1 cellular context compared by ENCODE assay signal in the genomic region with DNA sequence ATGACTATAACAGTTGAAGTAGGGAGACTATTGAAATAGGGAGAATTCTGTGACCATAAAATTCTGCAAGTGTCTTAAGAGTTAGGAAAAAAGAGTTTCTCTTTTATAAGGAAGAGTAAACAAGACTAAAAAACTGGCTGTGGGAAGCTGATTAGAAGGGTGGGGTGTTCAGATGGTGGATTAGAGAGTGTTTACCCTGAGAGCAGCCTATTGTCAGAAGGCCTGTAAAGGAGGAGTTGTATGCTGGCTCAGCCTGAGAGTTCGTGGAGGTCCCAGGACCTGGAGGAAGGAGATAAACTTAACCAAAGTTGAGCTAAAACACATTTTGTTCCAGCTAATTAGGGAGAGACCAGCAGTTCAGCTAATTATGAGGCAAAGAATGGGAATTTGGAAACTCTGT.
TF ChIP-seq lines count a peak whose summit lies in the region.

No MANE protein-coding gene starts in this region.

TF ChIP-seq in GM23338, 12 proteins besides CTCF, POLR2A, EP300 and RAD21:
- TF ChIP-seq, protein P1, sequence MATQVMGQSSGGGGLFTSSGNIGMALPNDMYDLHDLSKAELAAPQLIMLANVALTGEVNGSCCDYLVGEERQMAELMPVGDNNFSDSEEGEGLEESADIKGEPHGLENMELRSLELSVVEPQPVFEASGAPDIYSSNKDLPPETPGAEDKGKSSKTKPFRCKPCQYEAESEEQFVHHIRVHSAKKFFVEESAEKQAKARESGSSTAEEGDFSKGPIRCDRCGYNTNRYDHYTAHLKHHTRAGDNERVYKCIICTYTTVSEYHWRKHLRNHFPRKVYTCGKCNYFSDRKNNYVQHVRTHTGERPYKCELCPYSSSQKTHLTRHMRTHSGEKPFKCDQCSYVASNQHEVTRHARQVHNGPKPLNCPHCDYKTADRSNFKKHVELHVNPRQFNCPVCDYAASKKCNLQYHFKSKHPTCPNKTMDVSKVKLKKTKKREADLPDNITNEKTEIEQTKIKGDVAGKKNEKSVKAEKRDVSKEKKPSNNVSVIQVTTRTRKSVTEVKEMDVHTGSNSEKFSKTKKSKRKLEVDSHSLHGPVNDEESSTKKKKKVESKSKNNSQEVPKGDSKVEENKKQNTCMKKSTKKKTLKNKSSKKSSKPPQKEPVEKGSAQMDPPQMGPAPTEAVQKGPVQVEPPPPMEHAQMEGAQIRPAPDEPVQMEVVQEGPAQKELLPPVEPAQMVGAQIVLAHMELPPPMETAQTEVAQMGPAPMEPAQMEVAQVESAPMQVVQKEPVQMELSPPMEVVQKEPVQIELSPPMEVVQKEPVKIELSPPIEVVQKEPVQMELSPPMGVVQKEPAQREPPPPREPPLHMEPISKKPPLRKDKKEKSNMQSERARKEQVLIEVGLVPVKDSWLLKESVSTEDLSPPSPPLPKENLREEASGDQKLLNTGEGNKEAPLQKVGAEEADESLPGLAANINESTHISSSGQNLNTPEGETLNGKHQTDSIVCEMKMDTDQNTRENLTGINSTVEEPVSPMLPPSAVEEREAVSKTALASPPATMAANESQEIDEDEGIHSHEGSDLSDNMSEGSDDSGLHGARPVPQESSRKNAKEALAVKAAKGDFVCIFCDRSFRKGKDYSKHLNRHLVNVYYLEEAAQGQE (IDR thresholded peaks at IDR 0.05; ENCODE audit: unreplicated experiment), result no peak
- TF ChIP-seq, protein P2, sequence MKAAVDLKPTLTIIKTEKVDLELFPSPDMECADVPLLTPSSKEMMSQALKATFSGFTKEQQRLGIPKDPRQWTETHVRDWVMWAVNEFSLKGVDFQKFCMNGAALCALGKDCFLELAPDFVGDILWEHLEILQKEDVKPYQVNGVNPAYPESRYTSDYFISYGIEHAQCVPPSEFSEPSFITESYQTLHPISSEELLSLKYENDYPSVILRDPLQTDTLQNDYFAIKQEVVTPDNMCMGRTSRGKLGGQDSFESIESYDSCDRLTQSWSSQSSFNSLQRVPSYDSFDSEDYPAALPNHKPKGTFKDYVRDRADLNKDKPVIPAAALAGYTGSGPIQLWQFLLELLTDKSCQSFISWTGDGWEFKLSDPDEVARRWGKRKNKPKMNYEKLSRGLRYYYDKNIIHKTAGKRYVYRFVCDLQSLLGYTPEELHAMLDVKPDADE (IDR thresholded peaks at IDR 0.05), result no peak
- TF ChIP-seq, protein P3, sequence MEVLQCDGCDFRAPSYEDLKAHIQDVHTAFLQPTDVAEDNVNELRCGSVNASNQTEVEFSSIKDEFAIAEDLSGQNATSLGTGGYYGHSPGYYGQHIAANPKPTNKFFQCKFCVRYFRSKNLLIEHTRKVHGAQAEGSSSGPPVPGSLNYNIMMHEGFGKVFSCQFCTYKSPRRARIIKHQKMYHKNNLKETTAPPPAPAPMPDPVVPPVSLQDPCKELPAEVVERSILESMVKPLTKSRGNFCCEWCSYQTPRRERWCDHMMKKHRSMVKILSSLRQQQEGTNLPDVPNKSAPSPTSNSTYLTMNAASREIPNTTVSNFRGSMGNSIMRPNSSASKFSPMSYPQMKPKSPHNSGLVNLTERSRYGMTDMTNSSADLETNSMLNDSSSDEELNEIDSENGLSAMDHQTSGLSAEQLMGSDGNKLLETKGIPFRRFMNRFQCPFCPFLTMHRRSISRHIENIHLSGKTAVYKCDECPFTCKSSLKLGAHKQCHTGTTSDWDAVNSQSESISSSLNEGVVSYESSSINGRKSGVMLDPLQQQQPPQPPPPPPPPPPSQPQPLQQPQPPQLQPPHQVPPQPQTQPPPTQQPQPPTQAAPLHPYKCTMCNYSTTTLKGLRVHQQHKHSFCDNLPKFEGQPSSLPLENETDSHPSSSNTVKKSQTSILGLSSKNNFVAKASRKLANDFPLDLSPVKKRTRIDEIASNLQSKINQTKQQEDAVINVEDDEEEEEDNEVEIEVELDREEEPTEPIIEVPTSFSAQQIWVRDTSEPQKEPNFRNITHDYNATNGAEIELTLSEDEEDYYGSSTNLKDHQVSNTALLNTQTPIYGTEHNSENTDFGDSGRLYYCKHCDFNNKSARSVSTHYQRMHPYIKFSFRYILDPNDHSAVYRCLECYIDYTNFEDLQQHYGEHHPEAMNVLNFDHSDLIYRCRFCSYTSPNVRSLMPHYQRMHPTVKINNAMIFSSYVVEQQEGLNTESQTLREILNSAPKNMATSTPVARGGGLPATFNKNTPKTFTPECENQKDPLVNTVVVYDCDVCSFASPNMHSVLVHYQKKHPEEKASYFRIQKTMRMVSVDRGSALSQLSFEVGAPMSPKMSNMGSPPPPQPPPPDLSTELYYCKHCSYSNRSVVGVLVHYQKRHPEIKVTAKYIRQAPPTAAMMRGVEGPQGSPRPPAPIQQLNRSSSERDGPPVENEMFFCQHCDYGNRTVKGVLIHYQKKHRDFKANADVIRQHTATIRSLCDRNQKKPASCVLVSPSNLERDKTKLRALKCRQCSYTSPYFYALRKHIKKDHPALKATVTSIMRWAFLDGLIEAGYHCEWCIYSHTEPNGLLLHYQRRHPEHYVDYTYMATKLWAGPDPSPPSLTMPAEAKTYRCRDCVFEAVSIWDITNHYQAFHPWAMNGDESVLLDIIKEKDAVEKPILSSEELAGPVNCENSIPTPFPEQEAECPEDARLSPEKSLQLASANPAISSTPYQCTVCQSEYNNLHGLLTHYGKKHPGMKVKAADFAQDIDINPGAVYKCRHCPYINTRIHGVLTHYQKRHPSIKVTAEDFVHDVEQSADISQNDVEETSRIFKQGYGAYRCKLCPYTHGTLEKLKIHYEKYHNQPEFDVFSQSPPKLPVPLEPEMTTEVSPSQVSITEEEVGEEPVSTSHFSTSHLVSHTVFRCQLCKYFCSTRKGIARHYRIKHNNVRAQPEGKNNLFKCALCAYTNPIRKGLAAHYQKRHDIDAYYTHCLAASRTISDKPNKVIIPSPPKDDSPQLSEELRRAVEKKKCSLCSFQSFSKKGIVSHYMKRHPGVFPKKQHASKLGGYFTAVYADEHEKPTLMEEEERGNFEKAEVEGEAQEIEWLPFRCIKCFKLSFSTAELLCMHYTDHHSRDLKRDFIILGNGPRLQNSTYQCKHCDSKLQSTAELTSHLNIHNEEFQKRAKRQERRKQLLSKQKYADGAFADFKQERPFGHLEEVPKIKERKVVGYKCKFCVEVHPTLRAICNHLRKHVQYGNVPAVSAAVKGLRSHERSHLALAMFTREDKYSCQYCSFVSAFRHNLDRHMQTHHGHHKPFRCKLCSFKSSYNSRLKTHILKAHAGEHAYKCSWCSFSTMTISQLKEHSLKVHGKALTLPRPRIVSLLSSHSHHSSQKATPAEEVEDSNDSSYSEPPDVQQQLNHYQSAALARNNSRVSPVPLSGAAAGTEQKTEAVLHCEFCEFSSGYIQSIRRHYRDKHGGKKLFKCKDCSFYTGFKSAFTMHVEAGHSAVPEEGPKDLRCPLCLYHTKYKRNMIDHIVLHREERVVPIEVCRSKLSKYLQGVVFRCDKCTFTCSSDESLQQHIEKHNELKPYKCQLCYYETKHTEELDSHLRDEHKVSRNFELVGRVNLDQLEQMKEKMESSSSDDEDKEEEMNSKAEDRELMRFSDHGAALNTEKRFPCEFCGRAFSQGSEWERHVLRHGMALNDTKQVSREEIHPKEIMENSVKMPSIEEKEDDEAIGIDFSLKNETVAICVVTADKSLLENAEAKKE (CRISPR knock-in tag; IDR thresholded peaks at IDR 0.05), result no peak
- TF ChIP-seq JUNB (IDR thresholded peaks at IDR 0.05; ENCODE audit: unreplicated experiment), result no peak
- no peak for TF ChIP-seq ZNF114 (CRISPR knock-in tag; IDR thresholded peaks at IDR 0.05)
- TF ChIP-seq POLR2AphosphoS5 (IDR thresholded peaks at IDR 0.05; ENCODE audit: low read depth), result no peak
- TF ChIP-seq CREB1 (CRISPR knock-in tag; IDR thresholded peaks at IDR 0.05; ENCODE audit: low read depth), result no peak
- TF ChIP-seq EZH2phosphoT487 (IDR thresholded peaks at IDR 0.05; ENCODE audit: unreplicated experiment), result no peak
- no peak for TF ChIP-seq STAT1 (IDR thresholded peaks at IDR 0.05; ENCODE audit: unreplicated experiment)
- TF ChIP-seq EZH2 (IDR thresholded peaks at IDR 0.05; ENCODE audit: low read depth, unreplicated experiment), result no peak
- TF ChIP-seq ZNF331 (CRISPR knock-in tag; IDR thresholded peaks at IDR 0.05; ENCODE audit: low read depth), result no peak
- TF ChIP-seq NANOG (IDR thresholded peaks at IDR 0.05; ENCODE audit: borderline replicate concordance), result no peak
